Comparison of ENCODE assay signal across 22 cellular contexts in the genomic region with DNA sequence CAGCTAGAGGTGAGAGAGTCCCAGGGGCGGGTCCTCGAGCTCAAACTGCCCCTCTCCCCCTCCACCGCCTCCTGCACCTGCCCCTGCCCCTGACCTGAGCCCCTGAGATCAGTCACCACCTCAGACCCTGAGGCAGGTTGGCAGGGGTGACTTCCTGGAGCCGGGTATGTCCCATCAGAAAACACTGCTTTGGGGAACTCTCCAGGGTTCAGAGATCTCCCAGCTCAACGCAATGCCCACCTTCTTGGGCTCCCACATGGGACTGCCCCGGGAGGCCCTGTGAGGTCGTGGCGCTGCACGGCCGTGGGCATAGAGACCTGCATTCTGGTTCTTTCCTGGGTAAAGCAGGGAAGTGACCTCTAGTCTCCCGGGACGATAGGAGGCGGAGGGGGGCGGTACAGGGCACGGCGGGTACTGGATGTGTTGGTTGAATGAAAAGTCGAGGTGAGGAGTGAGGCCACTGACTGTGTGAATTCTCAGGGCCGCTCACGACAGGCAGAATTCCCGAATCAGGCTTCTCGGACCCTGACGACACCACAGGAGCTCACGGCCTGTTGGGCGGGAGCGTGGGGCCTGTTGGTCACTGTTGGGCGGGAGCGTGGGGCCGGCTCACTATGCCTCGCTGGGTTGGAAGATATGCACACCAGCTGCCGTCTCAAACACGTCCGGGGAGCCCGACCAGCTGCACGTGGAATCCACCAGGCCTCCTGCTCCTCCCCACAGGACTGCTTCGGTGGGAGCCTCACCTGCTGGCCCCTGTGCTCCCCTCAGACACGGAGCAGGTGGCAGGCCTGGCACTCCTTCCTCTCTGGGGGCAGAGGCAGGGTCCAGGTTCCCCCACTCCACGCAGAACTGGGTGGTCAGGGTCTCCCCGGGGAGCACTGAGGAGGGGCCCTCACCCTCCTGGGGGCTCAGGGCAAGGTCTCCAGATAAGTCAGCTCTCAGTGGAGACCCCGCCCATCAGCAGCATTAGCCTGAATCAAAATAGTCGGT.
DNase-seq lines count a peak whose midpoint lies in the region; ATAC-seq and TF ChIP-seq lines count a peak whose summit lies in the region.
"Had no signal": no experiment of that assay in that cellular context is flagged by ENCODE, and none has a peak within 500 bp of the region (broad histone marks: within the 10 kb centered on the region; RNA-seq: fewer than 3 reads in every experiment).

No MANE protein-coding gene starts in this region.

- CTCF ChIA-PET in SK-N-SH (lab: Yijun Ruan, JAX): interaction anchor here (0.8 to 1.9 kb wide), 4 partner anchors 9 to 215 kb away, joined by 3 to 6 read pairs (median 4); no protein-coding TSS in a partner anchor

- no peak for TF ChIP-seq RAD21 in SK-N-SH (IDR thresholded peaks at IDR 0.05; ENCODE audit: low read length)

- H3K9me3 Mint-ChIP-seq in H9: peaks cover 6 to 8% of the 10 kb centered on the region in 2 experiments; a peak in 2 of 5 replicates
- no peaks in the 10 kb centered on the region for H3K9me3 Mint-ChIP-seq in type B pancreatic cell

- peaks cover 0 to 18% of the 10 kb centered on the region in 2 experiments; a peak in 1 of 4 replicates for H3K4me1 ChIP-seq in SK-N-SH (ENCODE audit: control insufficient read depth in 1 of 2, insufficient read depth in 2 of 2, low read depth in 1 of 2, low read length in 1 of 2)
- no peaks in the 10 kb centered on the region; the same call in 1 of the 2 replicates for H3K4me1 ChIP-seq in H9 (ENCODE audit: insufficient read depth, low read length)

- H3K14ac ChIP-seq in H9 (ENCODE audit: insufficient read depth, low read length): no peak overlapping the region

- H2BK20ac ChIP-seq in H9 (ENCODE audit: low read depth, low read length, poor library complexity, severe bottlenecking): no peak overlapping the region

- H3K36me3 Mint-ChIP-seq in H9 (ENCODE audit: insufficient read depth in 1 of 3, low read depth in 3 of 3) (peaks cover 0 to 6% (median 0%) of the 10 kb centered on the region in 3 experiments; a peak in 3 of 7 replicates), type B pancreatic cell (no peaks in the 10 kb centered on the region)

- H3K9me3 ChIP-seq in SK-N-SH: no peaks in the 10 kb centered on the region
- no peaks in the 10 kb centered on the region for H3K9me3 ChIP-seq in H9 (ENCODE audit: control insufficient read depth, low read depth, low read length)

- H2BK5ac ChIP-seq in H9 (ENCODE audit: insufficient read length, low read length): no peak overlapping the region

- H4K8ac ChIP-seq in H9 (replicated peaks; ENCODE audit: insufficient read length, low read depth, low read length): no peak overlapping the region

- H4K5ac ChIP-seq in H9 (ENCODE audit: insufficient read length, low read depth, low read length): no peak overlapping the region

- H3K9me2 ChIP-seq in SK-N-SH: no peaks in the 10 kb centered on the region

- no peak for TF ChIP-seq EP300 in SK-N-SH (IDR thresholded peaks at IDR 0.05; ENCODE audit: borderline replicate concordance in 1 of 2, low read depth in 1 of 2, low read length in 1 of 2)

- no peaks in the 10 kb centered on the region for H3K23me2 ChIP-seq in H9 (ENCODE audit: insufficient read length, low read depth, low read length, poor library complexity, severe bottlenecking)

- H3K27ac ChIP-seq in SK-N-SH (ENCODE audit: low read depth in 2 of 2, low read length in 1 of 2) (no peak overlapping the region), H9 (ENCODE audit: insufficient read length, low read depth, low read length) (no peak overlapping the region)
- H3K27ac ChIP-seq: 22Rv1 had no signal

- H3K9ac ChIP-seq in SK-N-SH (no peak overlapping the region), H9 (ENCODE audit: extremely low read depth, insufficient read length, low read length) (no peak overlapping the region)

- no peak overlapping the region for H3K4ac ChIP-seq in H9 (ENCODE audit: low read depth, low read length)

- TF ChIP-seq CTCF in SK-N-SH (IDR thresholded peaks at IDR 0.05): no peak
- TF ChIP-seq CTCF in H9 (conservative IDR thresholded peaks at IDR 0.05): no peak
- TF ChIP-seq CTCF in type B pancreatic cell (conservative IDR thresholded peaks at IDR 0.05): no peak

- no peak overlapping the region for H3K56ac ChIP-seq in H9 (ENCODE audit: insufficient read length, low read depth, low read length)

- H3F3A ChIP-seq in SK-N-SH (replicated peaks; ENCODE audit: insufficient read depth): no peaks in the 10 kb centered on the region

- H3K4me2 ChIP-seq in SK-N-SH (no peak overlapping the region), H9 (ENCODE audit: insufficient read depth, insufficient read length, low read length) (no peak overlapping the region)

- H3K27me3 ChIP-seq in SK-N-SH (ENCODE audit: insufficient read depth) (no peaks in the 10 kb centered on the region), H9 (ENCODE audit: insufficient read depth, low read length) (no peaks in the 10 kb centered on the region)

- H4K20me1 ChIP-seq in SK-N-SH (ENCODE audit: insufficient read depth): no peaks in the 10 kb centered on the region
- H4K20me1 ChIP-seq in H9 (ENCODE audit: control insufficient read depth, insufficient read depth, insufficient read length): no peaks in the 10 kb centered on the region

- H3T11ph ChIP-seq in H9 (ENCODE audit: low read length): no peak overlapping the region

- H4K91ac ChIP-seq in H9 (ENCODE audit: insufficient read length, low read depth, low read length): no peak overlapping the region

- no peak overlapping the region for H2BK12ac ChIP-seq in H9 (ENCODE audit: insufficient read length, low read depth, low read length)

- H3K27me3 Mint-ChIP-seq in H9 (ENCODE audit: low read depth) (peaks cover 16% of the 10 kb centered on the region), type B pancreatic cell (peaks cover 69% of the 10 kb centered on the region)

- no peak overlapping the region for H3K23ac ChIP-seq in H9 (ENCODE audit: insufficient read length, low read depth, low read length)

- H3K4me1 Mint-ChIP-seq in H9: peaks cover 11 to 30% of the 10 kb centered on the region in 2 experiments
- no peaks in the 10 kb centered on the region for H3K4me1 Mint-ChIP-seq in type B pancreatic cell (ENCODE audit: unreplicated experiment)

- no peak overlapping the region for H2AFZ ChIP-seq in SK-N-SH (ENCODE audit: low read depth)
- no peak overlapping the region for H2AFZ ChIP-seq in H9 (ENCODE audit: low read length)

- H3K4me3 Mint-ChIP-seq in H9 (no peak overlapping the region), type B pancreatic cell (no peak overlapping the region)

- no peak overlapping the region for H2AK5ac ChIP-seq in H9 (ENCODE audit: insufficient read length, low read length)

- H3K18ac ChIP-seq in H9 (ENCODE audit: insufficient read length, low read depth, low read length): no peak overlapping the region

- no peak for ATAC-seq in SK-N-SH treated with all-trans-retinoic acid at 6 μM for 48 hours
- ATAC-seq in left lobe of liver: no peak
- ATAC-seq: K562 had no signal

- POLR2A ChIA-PET in SK-N-SH (lab: Yijun Ruan, JAX): no interaction called here

- H3K27ac Mint-ChIP-seq in H9 (peak overlapping the region in 2 of 3 experiments; percentile 72 to 77; a peak in 2 of 7 replicates), type B pancreatic cell (no peak overlapping the region)

- H3K4me3 ChIP-seq in SK-N-SH (ENCODE audit: low read depth in 2 of 2, low read length in 1 of 2): no peak overlapping the region
- H3K4me3 ChIP-seq: K562 had no signal

- peak; percentile 17 for DNase-seq in SK-N-SH
- DNase-seq in H9: no peak
- DNase-seq in left lobe of liver (ENCODE audit: low spot score): peak; percentile 33
- DNase-seq in type B pancreatic cell (ENCODE audit: extremely low spot score, unreplicated experiment): peak; percentile 70
- no peak for DNase-seq in NCI-H2029 (lab: John Stamatoyannopoulos, UW)
- no peak for DNase-seq in T1000 (lab: John Stamatoyannopoulos, UW)
- no peak for DNase-seq in NCI-H345 treated with DMSO at 0.1 percent for 48 hours (lab: John Stamatoyannopoulos, UW; ENCODE audit: unreplicated experiment)
- DNase-seq: AML-193; COR-L47; DMS 273 treated with DMSO at 0.1 percent for 48 hours; DND-41; NCI-H1092 treated with DMSO at 0.1 percent for 48 hours; NCI-H146; NCI-H2081 treated with DMSO at 0.1 percent for 48 hours; NCI-H510A; NCI-H748 treated with DMSO at 0.1 percent for 48 hours; NK-92 treated with Interleukin-12 subunit alpha and Interleukin-12 subunit beta, amount 100 ng/mL, for 24 hours; OCI-M1; SHP77 treated with DMSO at 0.1 percent for 48 hours had no signal

- H2BK120ac ChIP-seq in H9 (ENCODE audit: low read depth, low read length, poor library complexity, severe bottlenecking): no peak overlapping the region

- 54% methylated on average over 30 of the region's 40 CpGs for WGBS in SK-N-SH (ENCODE audit: low lambda C conversion rate)
- no CpG with 5 or more reads among the region's 40 CpGs for WGBS in H9 (ENCODE audit: extremely low coverage, insufficient read length, low lambda C conversion rate)

- H3K36me3 ChIP-seq in SK-N-SH (replicated peaks in 1 of 2; ENCODE audit: control insufficient read depth in 1 of 2, insufficient read depth in 2 of 2, low read length in 1 of 2): no peaks in the 10 kb centered on the region

- H3K79me2 ChIP-seq in SK-N-SH (ENCODE audit: insufficient read depth) (no peaks in the 10 kb centered on the region), H9 (ENCODE audit: insufficient read depth, low read length) (no peaks in the 10 kb centered on the region)

- H2BK15ac ChIP-seq in H9 (ENCODE audit: low read depth, low read length): no peak overlapping the region

- H3K79me1 ChIP-seq in H9 (ENCODE audit: insufficient read depth, low read depth, low read length, poor library complexity, severe bottlenecking): no peaks in the 10 kb centered on the region

TF ChIP-seq in SK-N-SH, 30 proteins besides CTCF, POLR2A, EP300 and RAD21:
- TF ChIP-seq FOXM1 (IDR thresholded peaks at IDR 0.05; ENCODE audit: low read depth): no peak
- TF ChIP-seq NFIC (IDR thresholded peaks at IDR 0.05; ENCODE audit: borderline replicate concordance): no peak

TF ChIP-seq in SK-N-SH treated with all-trans-retinoic acid at 6 μM for 48 hours, 23 proteins besides CTCF, POLR2A, EP300 and RAD21 (continues in another document):
- TF ChIP-seq ZFP3 (CRISPR knock-in tag; IDR thresholded peaks at IDR 0.05) (no peak), ZNF70 (CRISPR knock-in tag; IDR thresholded peaks at IDR 0.05) (no peak), TOX (CRISPR knock-in tag; IDR thresholded peaks at IDR 0.05; ENCODE audit: borderline replicate concordance) (no peak), ESRRG (CRISPR knock-in tag; IDR thresholded peaks at IDR 0.05) (no peak)

Comparison
In these comparisons a context has a peak if more than half of its experiments do, and no peak if none do; other contexts are left out.
1. DNase-seq: peak in SK-N-SH (single experiment), left lobe of liver (single experiment) and type B pancreatic cell (single experiment); none in H9 (single experiment), NCI-H2029 (single experiment), T1000 (single experiment) and NCI-H345 treated with DMSO at 0.1 percent for 48 hours (single experiment).